11 cellular contexts compared by ENCODE assay signal in the genomic region with DNA sequence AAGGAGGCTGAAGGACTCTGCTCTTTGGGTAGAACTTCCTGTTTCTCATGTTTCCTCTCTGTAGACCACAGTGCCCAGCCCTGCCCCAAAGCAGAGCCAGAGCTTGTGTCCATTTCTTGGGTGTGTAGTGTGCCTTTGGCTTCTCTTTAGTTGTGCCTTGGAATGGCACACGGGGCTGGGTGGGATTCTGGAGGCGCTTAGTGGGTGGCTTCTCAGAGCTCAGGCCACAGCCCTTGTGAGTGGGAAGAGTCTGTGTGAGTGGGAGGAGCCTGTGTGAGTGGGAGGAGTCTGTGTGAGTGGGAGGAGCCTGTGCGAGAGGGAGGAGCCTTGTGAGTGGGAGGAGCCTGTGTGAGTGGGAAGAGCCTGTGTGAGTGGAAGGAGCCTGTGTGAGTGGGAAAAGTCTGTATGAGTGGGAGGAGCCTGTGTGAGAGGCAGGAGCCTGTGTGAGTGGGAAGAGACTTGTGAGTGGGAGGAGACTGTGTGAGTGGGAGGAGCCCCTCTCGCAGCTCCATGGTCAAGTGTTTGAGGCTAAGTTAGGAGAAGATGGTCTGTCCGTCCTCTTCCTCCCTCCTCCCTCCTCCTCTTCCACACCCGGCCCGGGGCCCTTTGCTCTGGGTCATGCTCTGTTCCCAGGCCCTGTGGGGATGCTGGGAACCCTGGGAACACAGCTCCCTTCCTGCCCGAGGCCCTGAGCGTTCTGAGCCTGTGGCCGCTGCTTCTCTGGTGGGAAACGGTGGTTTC.
DNase-seq lines count a peak whose midpoint lies in the region; ATAC-seq and TF ChIP-seq lines count a peak whose summit lies in the region.
"Had no signal": no experiment of that assay in that cellular context is flagged by ENCODE, and none has a peak within 500 bp of the region (broad histone marks: within the 10 kb centered on the region; RNA-seq: fewer than 3 reads in every experiment).

No MANE protein-coding gene starts in this region.

- 64 to 72% (median 71%) methylated on average over 11 of the region's 11 CpGs for WGBS in heart left ventricle, 4 donors
- WGBS in stomach, 5 donors: 84 to 89% (median 87%) methylated on average over 9 to 11 of the region's 11 CpGs
- WGBS in sigmoid colon, 2 donors: 83 to 88% methylated on average over 11 of the region's 11 CpGs

- TF ChIP-seq CTCF in heart left ventricle (IDR thresholded peaks at IDR 0.05): no peak
- no peak for TF ChIP-seq CTCF in stomach (IDR thresholded peaks at IDR 0.05)
- TF ChIP-seq CTCF in sigmoid colon (IDR thresholded peaks at IDR 0.05): no peak

- H3K4me1 Mint-ChIP-seq in activated naive CD8-positive, alpha-beta T cell treated with anti-CD3 and anti-CD28 coated beads, Interleukin-2, amount 10 ng/mL, durations not matched to agents 7 days and 5 days: peaks cover 16% of the 10 kb centered on the region
- no peaks in the 10 kb centered on the region for H3K4me1 Mint-ChIP-seq in activated naive CD8-positive, alpha-beta T cell treated with anti-CD3 and anti-CD28 coated beads, Interleukin-2, amount 50 U/mL, for 24 hours
- H3K4me1 Mint-ChIP-seq in T-helper 1 cell treated with Interleukin-12 subunit alpha and Interleukin-12 subunit beta and Interleukin-4 antibody, amounts not matched to agents 30 μg/mL and 1 μg/mL, for 36 hours (ENCODE audit: low read depth): peaks cover 14% of the 10 kb centered on the region

- peaks cover 0 to 75% (median 44%) of the 10 kb centered on the region in 12 donors for H3K4me1 ChIP-seq in heart left ventricle
- H3K4me1 ChIP-seq in stomach: peaks cover 22 to 58% (median 45%) of the 10 kb centered on the region in 4 donors
- H3K4me1 ChIP-seq in sigmoid colon: peaks cover 0 to 40% (median 29%) of the 10 kb centered on the region in 4 donors

- H3K27ac ChIP-seq in heart left ventricle (peak overlapping the region in 10 of 12 donors; percentile 33 to 67 (median 48)), stomach (peak overlapping the region in 4 of 5 donors; percentile 17 to 68 (median 40)), sigmoid colon (peak overlapping the region in 1 of 4 donors; percentile 23)
- H3K27ac ChIP-seq: SK-N-MC had no signal

- POLR2A ChIA-PET in activated naive CD8-positive, alpha-beta T cell treated with anti-CD3 and anti-CD28 coated beads, Interleukin-2, amount 10 ng/mL, durations not matched to agents 7 days and 5 days (lab: Charles Lee): no interaction called here

- H3K9me3 ChIP-seq in heart left ventricle (peaks cover 0 to 11% (median 6%) of the 10 kb centered on the region in 12 donors), stomach (peaks cover 0 to 9% (median 5%) of the 10 kb centered on the region in 4 donors), sigmoid colon (peaks cover 0 to 4% (median 0%) of the 10 kb centered on the region in 4 donors)

- TF ChIP-seq POLR2A in heart left ventricle (IDR thresholded peaks at IDR 0.05): no peak
- no peak for TF ChIP-seq POLR2A in stomach (IDR thresholded peaks at IDR 0.05)
- no peak for TF ChIP-seq POLR2A in sigmoid colon (IDR thresholded peaks at IDR 0.05)

- peak; percentile 44 for ATAC-seq in activated naive CD8-positive, alpha-beta T cell treated with anti-CD3 and anti-CD28 coated beads, Interleukin-2, amount 10 ng/mL, durations not matched to agents 7 days and 5 days (ENCODE audit: low read depth)
- ATAC-seq in activated naive CD8-positive, alpha-beta T cell treated with anti-CD3 and anti-CD28 coated beads, Interleukin-2, amount 50 U/mL, for 24 hours: no peak
- peak; percentile 20 to 52 (median 44) for ATAC-seq in heart left ventricle
- ATAC-seq in GM21526 (IDR thresholded peaks at IDR 0.05; ENCODE audit: low FRiP score, unreplicated experiment): no peak

- TF ChIP-seq EP300 in stomach (IDR thresholded peaks at IDR 0.05) (no peak), sigmoid colon (IDR thresholded peaks at IDR 0.05) (no peak)

- H3K27me3 Mint-ChIP-seq in activated naive CD8-positive, alpha-beta T cell treated with anti-CD3 and anti-CD28 coated beads, Interleukin-2, amount 10 ng/mL, durations not matched to agents 7 days and 5 days: no peaks in the 10 kb centered on the region
- no peaks in the 10 kb centered on the region for H3K27me3 Mint-ChIP-seq in activated naive CD8-positive, alpha-beta T cell treated with anti-CD3 and anti-CD28 coated beads, Interleukin-2, amount 50 U/mL, for 24 hours
- no peaks in the 10 kb centered on the region for H3K27me3 Mint-ChIP-seq in T-helper 1 cell treated with Interleukin-12 subunit alpha and Interleukin-12 subunit beta and Interleukin-4 antibody, amounts not matched to agents 30 μg/mL and 1 μg/mL, for 36 hours (ENCODE audit: low read depth)

- H3K27me3 ChIP-seq in heart left ventricle (no peaks in the 10 kb centered on the region), stomach (no peaks in the 10 kb centered on the region), sigmoid colon (no peaks in the 10 kb centered on the region)

- no peak for DNase-seq in activated naive CD8-positive, alpha-beta T cell treated with anti-CD3 and anti-CD28 coated beads, Interleukin-2, amount 10 ng/mL, durations not matched to agents 7 days and 5 days
- DNase-seq in activated naive CD8-positive, alpha-beta T cell treated with anti-CD3 and anti-CD28 coated beads, Interleukin-2, amount 50 U/mL, for 24 hours: no peak
- DNase-seq in heart left ventricle: peak; percentile 62 to 84 (median 69)
- DNase-seq in stomach: no peak
- DNase-seq in sigmoid colon: no peak
- no peak for DNase-seq in NCI-H2196 treated with DMSO at 0.1 percent for 48 hours (lab: John Stamatoyannopoulos, UW; ENCODE audit: unreplicated experiment)
- DNase-seq: activated effector memory CD4-positive, alpha-beta T cell treated with anti-CD3 and anti-CD28 coated beads, Interleukin-2, amount 50 U/mL, for 16 hours; NCI-H187 treated with DMSO at 0.1 percent for 48 hours had no signal

- H3K27ac Mint-ChIP-seq in activated naive CD8-positive, alpha-beta T cell treated with anti-CD3 and anti-CD28 coated beads, Interleukin-2, amount 10 ng/mL, durations not matched to agents 7 days and 5 days: no peak overlapping the region
- H3K27ac Mint-ChIP-seq in activated naive CD8-positive, alpha-beta T cell treated with anti-CD3 and anti-CD28 coated beads, Interleukin-2, amount 50 U/mL, for 24 hours: no peak overlapping the region
- H3K27ac Mint-ChIP-seq in T-helper 1 cell treated with Interleukin-12 subunit alpha and Interleukin-12 subunit beta and Interleukin-4 antibody, amounts not matched to agents 30 μg/mL and 1 μg/mL, for 36 hours: peak overlapping the region; percentile 65

- H3K36me3 Mint-ChIP-seq in activated naive CD8-positive, alpha-beta T cell treated with anti-CD3 and anti-CD28 coated beads, Interleukin-2, amount 10 ng/mL, durations not matched to agents 7 days and 5 days: peaks cover 28% of the 10 kb centered on the region
- peaks cover 19% of the 10 kb centered on the region for H3K36me3 Mint-ChIP-seq in activated naive CD8-positive, alpha-beta T cell treated with anti-CD3 and anti-CD28 coated beads, Interleukin-2, amount 50 U/mL, for 24 hours (ENCODE audit: low read depth)
- H3K36me3 Mint-ChIP-seq in T-helper 1 cell treated with Interleukin-12 subunit alpha and Interleukin-12 subunit beta and Interleukin-4 antibody, amounts not matched to agents 30 μg/mL and 1 μg/mL, for 36 hours (ENCODE audit: low read depth): peaks cover 28% of the 10 kb centered on the region

- no peaks in the 10 kb centered on the region for H3K36me3 ChIP-seq in heart left ventricle
- H3K36me3 ChIP-seq in stomach: no peaks in the 10 kb centered on the region
- H3K36me3 ChIP-seq in sigmoid colon: no peaks in the 10 kb centered on the region

- peaks cover 24% of the 10 kb centered on the region for H3K9me3 Mint-ChIP-seq in activated naive CD8-positive, alpha-beta T cell treated with anti-CD3 and anti-CD28 coated beads, Interleukin-2, amount 10 ng/mL, durations not matched to agents 7 days and 5 days
- peaks cover 21% of the 10 kb centered on the region for H3K9me3 Mint-ChIP-seq in activated naive CD8-positive, alpha-beta T cell treated with anti-CD3 and anti-CD28 coated beads, Interleukin-2, amount 50 U/mL, for 24 hours
- peaks cover 22% of the 10 kb centered on the region for H3K9me3 Mint-ChIP-seq in T-helper 1 cell treated with Interleukin-12 subunit alpha and Interleukin-12 subunit beta and Interleukin-4 antibody, amounts not matched to agents 30 μg/mL and 1 μg/mL, for 36 hours

- H3K4me3 ChIP-seq in heart left ventricle: no peak overlapping the region
- no peak overlapping the region for H3K4me3 ChIP-seq in stomach
- H3K4me3 ChIP-seq in sigmoid colon: no peak overlapping the region
- H3K4me3 ChIP-seq: SK-N-MC had no signal

- intact Hi-C loops in heart left ventricle (cut with DNase I) (loop anchor here in 1 of 10 donors (5.0 kb wide), 1 partner anchor 52 kb away; no protein-coding TSS in a partner anchor), stomach (cut with DNase I; ENCODE audit: low total_unique reads) (no loop called here), sigmoid colon (cut with DNase I) (no loop called here)

- H3K4me3 Mint-ChIP-seq in activated naive CD8-positive, alpha-beta T cell treated with anti-CD3 and anti-CD28 coated beads, Interleukin-2, amount 10 ng/mL, durations not matched to agents 7 days and 5 days: no peak overlapping the region
- no peak overlapping the region for H3K4me3 Mint-ChIP-seq in activated naive CD8-positive, alpha-beta T cell treated with anti-CD3 and anti-CD28 coated beads, Interleukin-2, amount 50 U/mL, for 24 hours
- no peak overlapping the region for H3K4me3 Mint-ChIP-seq in T-helper 1 cell treated with Interleukin-12 subunit alpha and Interleukin-12 subunit beta and Interleukin-4 antibody, amounts not matched to agents 30 μg/mL and 1 μg/mL, for 36 hours

Comparison
In these comparisons a context has a peak if more than half of its experiments do, and no peak if none do; other contexts are left out.
1. ATAC-seq: peak in activated naive CD8-positive, alpha-beta T cell treated with anti-CD3 and anti-CD28 coated beads, Interleukin-2, amount 10 ng/mL, durations not matched to agents 7 days and 5 days (single experiment) and heart left ventricle (4 of 4); none in activated naive CD8-positive, alpha-beta T cell treated with anti-CD3 and anti-CD28 coated beads, Interleukin-2, amount 50 U/mL, for 24 hours (single experiment) and GM21526 (single experiment).
2. DNase-seq: peak in heart left ventricle (5 of 5); none in activated naive CD8-positive, alpha-beta T cell treated with anti-CD3 and anti-CD28 coated beads, Interleukin-2, amount 10 ng/mL, durations not matched to agents 7 days and 5 days (single experiment), activated naive CD8-positive, alpha-beta T cell treated with anti-CD3 and anti-CD28 coated beads, Interleukin-2, amount 50 U/mL, for 24 hours (single experiment), stomach (single experiment), sigmoid colon (single experiment) and NCI-H2196 treated with DMSO at 0.1 percent for 48 hours (single experiment).